15 cellular contexts compared by ENCODE assay signal in the genomic region with DNA sequence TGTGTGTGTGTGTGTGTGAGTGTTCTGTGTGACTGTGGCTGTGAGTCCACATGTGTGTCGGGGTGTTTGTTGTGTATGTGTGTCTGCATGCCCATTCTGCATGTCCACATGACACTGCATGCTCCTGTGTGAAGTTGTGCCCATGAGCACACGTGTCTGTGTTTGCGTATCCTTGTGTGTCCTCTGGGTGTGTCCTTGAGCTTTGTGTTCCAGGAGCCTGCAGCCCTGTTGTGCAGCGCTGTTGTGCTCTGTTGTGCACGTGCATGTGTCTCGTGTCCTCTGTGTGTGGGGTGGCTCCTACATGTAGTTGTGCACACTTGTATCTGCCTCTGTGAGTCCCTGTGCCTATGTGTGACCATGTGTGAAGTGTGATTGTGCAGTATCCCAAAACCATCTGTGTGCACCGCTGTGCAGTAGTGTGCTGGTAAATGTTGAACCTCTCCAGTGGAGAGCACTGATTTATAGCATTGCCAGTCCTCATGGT. TPM values are rescaled to one million over a fixed set of nuclear protein-coding genes. Genes with fewer than 3 reads are reported as not detected.
DNase-seq lines count a peak whose midpoint lies in the region; ATAC-seq, FAIRE-seq and TF ChIP-seq lines count a peak whose summit lies in the region.
"Had no signal": no experiment of that assay in that cellular context is flagged by ENCODE, and none has a peak within 500 bp of the region (broad histone marks: within the 10 kb centered on the region; RNA-seq: fewer than 3 reads in every experiment).

No MANE protein-coding gene starts in this region.

- H3K27me3 ChIP-seq in neutrophil: no peaks in the 10 kb centered on the region
- H3K27me3 ChIP-seq: brain microvascular endothelial cell had no signal

- H3K4me3 ChIP-seq in neutrophil (ENCODE audit: low read depth in 1 of 2, low read length in 1 of 2): no peak overlapping the region
- H3K4me3 ChIP-seq: A549, lung, MG63, SJSA1 had no signal

- CTCF ChIA-PET in activated CD4-positive, alpha-beta T cell treated with anti-CD3 and anti-CD28 coated beads, Interleukin-2, amount 10 ng/mL, durations not matched to agents 7 days and 5 days (lab: Charles Lee): interaction anchor here (0.7 to 3.7 kb wide), 2 partner anchors 13 to 1046 kb away, joined by 3 to 8 read pairs; no protein-coding TSS in a partner anchor

- peaks cover 30% of the 10 kb centered on the region for H3K36me3 Mint-ChIP-seq in activated CD4-positive, alpha-beta T cell treated with anti-CD3 and anti-CD28 coated beads, Interleukin-2, amount 10 ng/mL, durations not matched to agents 7 days and 5 days (ENCODE audit: low read depth)
- peaks cover 8% of the 10 kb centered on the region for H3K36me3 Mint-ChIP-seq in activated T-helper 17 cell treated with anti-CD3 and anti-CD28 coated beads, Interleukin-2, amount 50 U/mL, for 72 hours (ENCODE audit: low read depth)

- no peak for ATAC-seq in activated T-helper 17 cell treated with anti-CD3 and anti-CD28 coated beads, Interleukin-2, amount 50 U/mL, for 72 hours (replicated peaks)

- peaks cover 83 to 95% of the 10 kb centered on the region in 2 experiments for H3K4me1 ChIP-seq in neutrophil (ENCODE audit: control insufficient read depth in 1 of 2, insufficient read depth in 1 of 2, low read depth in 1 of 2, low read length in 1 of 2)
- H3K4me1 ChIP-seq: A549, Caco-2, SJSA1 had no signal

- POLR2A ChIA-PET in activated CD4-positive, alpha-beta T cell treated with anti-CD3 and anti-CD28 coated beads, Interleukin-2, amount 10 ng/mL, durations not matched to agents 7 days and 5 days (lab: Charles Lee): no interaction called here

- H3K4me3 Mint-ChIP-seq in activated CD4-positive, alpha-beta T cell treated with anti-CD3 and anti-CD28 coated beads, Interleukin-2, amount 10 ng/mL, durations not matched to agents 7 days and 5 days: peak overlapping the region; percentile 83
- H3K4me3 Mint-ChIP-seq in activated T-helper 17 cell treated with anti-CD3 and anti-CD28 coated beads, Interleukin-2, amount 50 U/mL, for 72 hours: peak overlapping the region; percentile 77

- FAIRE-seq in HTR-8/SVneo (lab: Jason Lieb, UNC): peak; percentile 63
- FAIRE-seq: A549 had no signal

- peaks cover 2% of the 10 kb centered on the region for H3K9me3 Mint-ChIP-seq in activated CD4-positive, alpha-beta T cell treated with anti-CD3 and anti-CD28 coated beads, Interleukin-2, amount 10 ng/mL, durations not matched to agents 7 days and 5 days
- peaks cover 3% of the 10 kb centered on the region for H3K9me3 Mint-ChIP-seq in activated T-helper 17 cell treated with anti-CD3 and anti-CD28 coated beads, Interleukin-2, amount 50 U/mL, for 72 hours

- TF ChIP-seq CTCF in neutrophil (IDR thresholded peaks at IDR 0.05): no peak

- DNase-seq in activated CD4-positive, alpha-beta T cell treated with anti-CD3 and anti-CD28 coated beads, Interleukin-2, amount 10 ng/mL, durations not matched to agents 7 days and 5 days: no peak
- no peak for DNase-seq in activated CD4-positive, alpha-beta T cell treated with anti-CD3 and anti-CD28 coated beads for 4 hours
- DNase-seq in HTR-8/SVneo (ENCODE audit: insufficient read length, low spot score) (no peak), SW 1271 (lab: John Stamatoyannopoulos, UW) (no peak), DMS 273 (lab: John Stamatoyannopoulos, UW; ENCODE audit: unreplicated experiment) (no peak), NCI-H1436 (lab: John Stamatoyannopoulos, UW) (no peak)
- DNase-seq: brain microvascular endothelial cell, MG63, nucleus accumbens had no signal

- H3K36me3 ChIP-seq in neutrophil: no peaks in the 10 kb centered on the region
- H3K36me3 ChIP-seq: brain microvascular endothelial cell, MG63, SJSA1 had no signal

- peak overlapping the region; percentile 85 for H3K27ac ChIP-seq in neutrophil
- H3K27ac ChIP-seq: A549, brain microvascular endothelial cell, SJSA1 had no signal

- peaks cover 62% of the 10 kb centered on the region for H3K4me1 Mint-ChIP-seq in activated CD4-positive, alpha-beta T cell treated with anti-CD3 and anti-CD28 coated beads, Interleukin-2, amount 10 ng/mL, durations not matched to agents 7 days and 5 days
- peaks cover 35% of the 10 kb centered on the region for H3K4me1 Mint-ChIP-seq in activated T-helper 17 cell treated with anti-CD3 and anti-CD28 coated beads, Interleukin-2, amount 50 U/mL, for 72 hours

- no peaks in the 10 kb centered on the region for H3K27me3 Mint-ChIP-seq in activated CD4-positive, alpha-beta T cell treated with anti-CD3 and anti-CD28 coated beads, Interleukin-2, amount 10 ng/mL, durations not matched to agents 7 days and 5 days
- no peaks in the 10 kb centered on the region for H3K27me3 Mint-ChIP-seq in activated T-helper 17 cell treated with anti-CD3 and anti-CD28 coated beads, Interleukin-2, amount 50 U/mL, for 72 hours

- H3K27ac Mint-ChIP-seq in activated CD4-positive, alpha-beta T cell treated with anti-CD3 and anti-CD28 coated beads, Interleukin-2, amount 10 ng/mL, durations not matched to agents 7 days and 5 days: peak overlapping the region; percentile 91
- H3K27ac Mint-ChIP-seq in activated T-helper 17 cell treated with anti-CD3 and anti-CD28 coated beads, Interleukin-2, amount 50 U/mL, for 72 hours: peak overlapping the region; percentile 76

- no peaks in the 10 kb centered on the region for H3K9me3 ChIP-seq in neutrophil
- H3K9me3 ChIP-seq: A549, Caco-2, MG63, SJSA1 had no signal

RNA-seq across cellular contexts. Expression of a gene that starts 2.2 kb away (rescaled TPM):
- total RNA-seq in activated CD4-positive, alpha-beta T cell treated with anti-CD3 and anti-CD28 coated beads, Interleukin-2, amount 10 ng/mL, durations not matched to agents 7 days and 5 days: 10 to 100 TPM; 78.3 to 88.2 TPM
- total RNA-seq in activated T-helper 17 cell treated with anti-CD3 and anti-CD28 coated beads, Interleukin-2, amount 50 U/mL, for 72 hours: 10 to 100 TPM; 47.8 to 58.6 TPM

RNA-seq across cellular contexts. Expression of a gene that starts 52.3 kb away (rescaled TPM):
- 1 to 10 TPM; 2.0 to 2.5 TPM for total RNA-seq in activated CD4-positive, alpha-beta T cell treated with anti-CD3 and anti-CD28 coated beads, Interleukin-2, amount 10 ng/mL, durations not matched to agents 7 days and 5 days
- 1 to 10 TPM in 1 of 2 donors, under 1 TPM in 1; 0.69 to 5.0 TPM for total RNA-seq in activated T-helper 17 cell treated with anti-CD3 and anti-CD28 coated beads, Interleukin-2, amount 50 U/mL, for 72 hours
